In the genomic region with DNA sequence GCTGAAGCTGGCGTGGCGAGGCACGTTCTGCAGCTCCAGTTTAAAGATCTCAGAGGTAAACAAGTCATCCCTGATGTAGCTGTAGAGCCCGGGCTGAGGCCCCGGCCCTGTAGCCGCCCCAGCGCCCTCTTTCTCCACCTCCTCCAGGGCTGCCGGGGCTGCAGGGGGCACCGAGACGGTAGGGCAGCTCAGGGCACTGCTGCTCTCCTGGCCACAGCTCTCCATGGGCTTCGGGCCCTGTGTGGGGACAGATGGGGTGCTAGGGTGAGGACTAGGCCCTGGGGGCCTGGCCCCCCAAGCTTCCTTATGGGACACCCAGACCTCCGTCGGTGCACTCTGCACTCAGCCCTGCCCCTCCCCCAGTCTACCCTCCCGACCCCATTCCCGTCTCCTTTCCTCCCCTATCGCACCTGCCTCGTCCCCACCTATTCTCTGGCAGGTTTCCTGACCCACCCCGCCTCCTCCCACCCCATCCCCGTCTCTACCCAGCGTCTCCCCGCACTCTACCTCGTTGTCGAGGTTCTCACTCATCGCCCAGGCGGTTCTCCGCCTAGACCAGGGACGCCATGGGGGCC, we compare ENCODE assay signal across 1 cellular context.
TF ChIP-seq lines count a peak whose summit lies in the region.

No MANE protein-coding gene starts in this region.

TF ChIP-seq in GM23338, 12 proteins besides CTCF, POLR2A, EP300 and RAD21 (continued from another document):
- TF ChIP-seq, protein P1, sequence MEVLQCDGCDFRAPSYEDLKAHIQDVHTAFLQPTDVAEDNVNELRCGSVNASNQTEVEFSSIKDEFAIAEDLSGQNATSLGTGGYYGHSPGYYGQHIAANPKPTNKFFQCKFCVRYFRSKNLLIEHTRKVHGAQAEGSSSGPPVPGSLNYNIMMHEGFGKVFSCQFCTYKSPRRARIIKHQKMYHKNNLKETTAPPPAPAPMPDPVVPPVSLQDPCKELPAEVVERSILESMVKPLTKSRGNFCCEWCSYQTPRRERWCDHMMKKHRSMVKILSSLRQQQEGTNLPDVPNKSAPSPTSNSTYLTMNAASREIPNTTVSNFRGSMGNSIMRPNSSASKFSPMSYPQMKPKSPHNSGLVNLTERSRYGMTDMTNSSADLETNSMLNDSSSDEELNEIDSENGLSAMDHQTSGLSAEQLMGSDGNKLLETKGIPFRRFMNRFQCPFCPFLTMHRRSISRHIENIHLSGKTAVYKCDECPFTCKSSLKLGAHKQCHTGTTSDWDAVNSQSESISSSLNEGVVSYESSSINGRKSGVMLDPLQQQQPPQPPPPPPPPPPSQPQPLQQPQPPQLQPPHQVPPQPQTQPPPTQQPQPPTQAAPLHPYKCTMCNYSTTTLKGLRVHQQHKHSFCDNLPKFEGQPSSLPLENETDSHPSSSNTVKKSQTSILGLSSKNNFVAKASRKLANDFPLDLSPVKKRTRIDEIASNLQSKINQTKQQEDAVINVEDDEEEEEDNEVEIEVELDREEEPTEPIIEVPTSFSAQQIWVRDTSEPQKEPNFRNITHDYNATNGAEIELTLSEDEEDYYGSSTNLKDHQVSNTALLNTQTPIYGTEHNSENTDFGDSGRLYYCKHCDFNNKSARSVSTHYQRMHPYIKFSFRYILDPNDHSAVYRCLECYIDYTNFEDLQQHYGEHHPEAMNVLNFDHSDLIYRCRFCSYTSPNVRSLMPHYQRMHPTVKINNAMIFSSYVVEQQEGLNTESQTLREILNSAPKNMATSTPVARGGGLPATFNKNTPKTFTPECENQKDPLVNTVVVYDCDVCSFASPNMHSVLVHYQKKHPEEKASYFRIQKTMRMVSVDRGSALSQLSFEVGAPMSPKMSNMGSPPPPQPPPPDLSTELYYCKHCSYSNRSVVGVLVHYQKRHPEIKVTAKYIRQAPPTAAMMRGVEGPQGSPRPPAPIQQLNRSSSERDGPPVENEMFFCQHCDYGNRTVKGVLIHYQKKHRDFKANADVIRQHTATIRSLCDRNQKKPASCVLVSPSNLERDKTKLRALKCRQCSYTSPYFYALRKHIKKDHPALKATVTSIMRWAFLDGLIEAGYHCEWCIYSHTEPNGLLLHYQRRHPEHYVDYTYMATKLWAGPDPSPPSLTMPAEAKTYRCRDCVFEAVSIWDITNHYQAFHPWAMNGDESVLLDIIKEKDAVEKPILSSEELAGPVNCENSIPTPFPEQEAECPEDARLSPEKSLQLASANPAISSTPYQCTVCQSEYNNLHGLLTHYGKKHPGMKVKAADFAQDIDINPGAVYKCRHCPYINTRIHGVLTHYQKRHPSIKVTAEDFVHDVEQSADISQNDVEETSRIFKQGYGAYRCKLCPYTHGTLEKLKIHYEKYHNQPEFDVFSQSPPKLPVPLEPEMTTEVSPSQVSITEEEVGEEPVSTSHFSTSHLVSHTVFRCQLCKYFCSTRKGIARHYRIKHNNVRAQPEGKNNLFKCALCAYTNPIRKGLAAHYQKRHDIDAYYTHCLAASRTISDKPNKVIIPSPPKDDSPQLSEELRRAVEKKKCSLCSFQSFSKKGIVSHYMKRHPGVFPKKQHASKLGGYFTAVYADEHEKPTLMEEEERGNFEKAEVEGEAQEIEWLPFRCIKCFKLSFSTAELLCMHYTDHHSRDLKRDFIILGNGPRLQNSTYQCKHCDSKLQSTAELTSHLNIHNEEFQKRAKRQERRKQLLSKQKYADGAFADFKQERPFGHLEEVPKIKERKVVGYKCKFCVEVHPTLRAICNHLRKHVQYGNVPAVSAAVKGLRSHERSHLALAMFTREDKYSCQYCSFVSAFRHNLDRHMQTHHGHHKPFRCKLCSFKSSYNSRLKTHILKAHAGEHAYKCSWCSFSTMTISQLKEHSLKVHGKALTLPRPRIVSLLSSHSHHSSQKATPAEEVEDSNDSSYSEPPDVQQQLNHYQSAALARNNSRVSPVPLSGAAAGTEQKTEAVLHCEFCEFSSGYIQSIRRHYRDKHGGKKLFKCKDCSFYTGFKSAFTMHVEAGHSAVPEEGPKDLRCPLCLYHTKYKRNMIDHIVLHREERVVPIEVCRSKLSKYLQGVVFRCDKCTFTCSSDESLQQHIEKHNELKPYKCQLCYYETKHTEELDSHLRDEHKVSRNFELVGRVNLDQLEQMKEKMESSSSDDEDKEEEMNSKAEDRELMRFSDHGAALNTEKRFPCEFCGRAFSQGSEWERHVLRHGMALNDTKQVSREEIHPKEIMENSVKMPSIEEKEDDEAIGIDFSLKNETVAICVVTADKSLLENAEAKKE (CRISPR knock-in tag; IDR thresholded peaks at IDR 0.05) = no peak
- TF ChIP-seq POLR2AphosphoS5 (IDR thresholded peaks at IDR 0.05; ENCODE audit: low read depth) (no peak), REST (IDR thresholded peaks at IDR 0.05; ENCODE audit: unreplicated experiment) (no peak), CREB1 (CRISPR knock-in tag; IDR thresholded peaks at IDR 0.05; ENCODE audit: low read depth) (no peak), EZH2 (IDR thresholded peaks at IDR 0.05; ENCODE audit: low read depth, unreplicated experiment) (no peak), ZNF114 (CRISPR knock-in tag; IDR thresholded peaks at IDR 0.05) (no peak), ETS1 (IDR thresholded peaks at IDR 0.05) (no peak)
